ENCODE assay signal across 8 cellular contexts in genomic region chr16:1363501-1364041, GRCh38. TPM values are rescaled to one million over a fixed set of nuclear protein-coding genes. Genes with fewer than 3 reads are reported as not detected.
DNase-seq lines count a peak whose midpoint lies in the region; ATAC-seq and TF ChIP-seq lines count a peak whose summit lies in the region.

No MANE protein-coding gene starts in this region.

- no peak overlapping the region for H3K4me3 ChIP-seq in tibial artery

- H3K9me3 ChIP-seq in tibial artery = no peaks in the 10 kb centered on the region

- peaks cover 2% of the 10 kb centered on the region for H3K4me1 Mint-ChIP-seq in activated CD8-positive, alpha-beta T cell treated with anti-CD3 and anti-CD28 coated beads, Interleukin-2, amount 10 ng/mL, durations not matched to agents 7 days and 5 days (ENCODE audit: low read depth)
- H3K4me1 Mint-ChIP-seq in endothelial cell (ENCODE audit: unreplicated experiment) = no peaks in the 10 kb centered on the region
- peaks cover 0 to 3% of the 10 kb centered on the region in 2 donors for H3K4me1 Mint-ChIP-seq in natural killer cell treated with Interleukin-12 subunit alpha and Interleukin-12 subunit beta and Interleukin-15 and Interleukin-18, amount 100 ng/mL, for 72 hours (ENCODE audit: low read depth in 2 of 2)

- H3K27ac Mint-ChIP-seq in activated CD8-positive, alpha-beta T cell treated with anti-CD3 and anti-CD28 coated beads, Interleukin-2, amount 10 ng/mL, durations not matched to agents 7 days and 5 days = no peak overlapping the region
- no peak overlapping the region for H3K27ac Mint-ChIP-seq in endothelial cell (ENCODE audit: unreplicated experiment)
- H3K27ac Mint-ChIP-seq in natural killer cell treated with Interleukin-12 subunit alpha and Interleukin-12 subunit beta and Interleukin-15 and Interleukin-18, amount 100 ng/mL, for 72 hours = no peak overlapping the region

- TF ChIP-seq CTCF in endothelial cell (IDR thresholded peaks at IDR 0.05; ENCODE audit: unreplicated experiment) (peak; percentile 63), tibial artery (IDR thresholded peaks at IDR 0.05) (peak; percentile 40 to 58)

- H3K27me3 Mint-ChIP-seq in activated CD8-positive, alpha-beta T cell treated with anti-CD3 and anti-CD28 coated beads, Interleukin-2, amount 10 ng/mL, durations not matched to agents 7 days and 5 days (ENCODE audit: low read depth) = no peaks in the 10 kb centered on the region
- H3K27me3 Mint-ChIP-seq in endothelial cell (ENCODE audit: unreplicated experiment) = peaks cover 7% of the 10 kb centered on the region
- no peaks in the 10 kb centered on the region for H3K27me3 Mint-ChIP-seq in natural killer cell treated with Interleukin-12 subunit alpha and Interleukin-12 subunit beta and Interleukin-15 and Interleukin-18, amount 100 ng/mL, for 72 hours

- POLR2A ChIA-PET in activated CD8-positive, alpha-beta T cell treated with anti-CD3 and anti-CD28 coated beads, Interleukin-2, amount 10 ng/mL, durations not matched to agents 7 days and 5 days (lab: Charles Lee) = interaction anchor here (0.7 to 1.0 kb wide), 3 partner anchors 15 to 175 kb away, joined by 3 to 4 read pairs (median 4); partner anchors contain the start of gene UBE2I

- CTCF ChIA-PET in activated CD8-positive, alpha-beta T cell treated with anti-CD3 and anti-CD28 coated beads, Interleukin-2, amount 10 ng/mL, durations not matched to agents 7 days and 5 days (lab: Charles Lee) = interaction anchor here (0.8 to 2.9 kb wide), 23 partner anchors 10 to 360 kb away, joined by 3 to 14 read pairs (median 4); partner anchors contain the start of gene UQCC4

- intact Hi-C loops in tibial artery (cut with DNase I; ENCODE audit: low total_unique reads) = no loop called here

- peak; percentile 69 for DNase-seq in NCI-H2196 (lab: John Stamatoyannopoulos, UW; ENCODE audit: unreplicated experiment)
- no peak for DNase-seq in NCI-H2196 treated with DMSO at 0.1 percent for 48 hours (lab: John Stamatoyannopoulos, UW; ENCODE audit: unreplicated experiment)
- peak; percentile 19 for DNase-seq in NCI-H2171 (lab: John Stamatoyannopoulos, UW)
- DNase-seq in activated CD8-positive, alpha-beta T cell treated with anti-CD3 and anti-CD28 coated beads, Interleukin-2, amount 10 ng/mL, durations not matched to agents 7 days and 5 days = peak; percentile 77
- peak; percentile 77 for DNase-seq in endothelial cell (ENCODE audit: low spot score)
- DNase-seq in natural killer cell treated with Interleukin-12 subunit alpha and Interleukin-12 subunit beta and Interleukin-15 and Interleukin-18, amount 100 ng/mL, for 72 hours (ENCODE audit: low spot score) = peak; percentile 76
- DNase-seq in tibial artery = no peak

- H3K4me3 Mint-ChIP-seq in activated CD8-positive, alpha-beta T cell treated with anti-CD3 and anti-CD28 coated beads, Interleukin-2, amount 10 ng/mL, durations not matched to agents 7 days and 5 days = no peak overlapping the region
- peak overlapping the region; percentile 56 for H3K4me3 Mint-ChIP-seq in endothelial cell (ENCODE audit: unreplicated experiment)
- H3K4me3 Mint-ChIP-seq in natural killer cell treated with Interleukin-12 subunit alpha and Interleukin-12 subunit beta and Interleukin-15 and Interleukin-18, amount 100 ng/mL, for 72 hours = no peak overlapping the region

- ATAC-seq in activated CD8-positive, alpha-beta T cell treated with anti-CD3 and anti-CD28 coated beads, Interleukin-2, amount 10 ng/mL, durations not matched to agents 7 days and 5 days = peak; percentile 97
- ATAC-seq in natural killer cell treated with Interleukin-12 subunit alpha and Interleukin-12 subunit beta and Interleukin-15 and Interleukin-18, amount 100 ng/mL, for 72 hours = peak; percentile 77 to 83
- ATAC-seq in GM18517 (IDR thresholded peaks at IDR 0.05; ENCODE audit: unreplicated experiment) = no peak

- no peaks in the 10 kb centered on the region for H3K9me3 Mint-ChIP-seq in activated CD8-positive, alpha-beta T cell treated with anti-CD3 and anti-CD28 coated beads, Interleukin-2, amount 10 ng/mL, durations not matched to agents 7 days and 5 days (ENCODE audit: insufficient read depth)
- no peaks in the 10 kb centered on the region for H3K9me3 Mint-ChIP-seq in endothelial cell (ENCODE audit: unreplicated experiment)
- H3K9me3 Mint-ChIP-seq in natural killer cell treated with Interleukin-12 subunit alpha and Interleukin-12 subunit beta and Interleukin-15 and Interleukin-18, amount 100 ng/mL, for 72 hours = no peaks in the 10 kb centered on the region

- no peak overlapping the region for H3K27ac ChIP-seq in tibial artery

- H3K36me3 Mint-ChIP-seq in activated CD8-positive, alpha-beta T cell treated with anti-CD3 and anti-CD28 coated beads, Interleukin-2, amount 10 ng/mL, durations not matched to agents 7 days and 5 days (ENCODE audit: low read depth) = peaks cover 14% of the 10 kb centered on the region
- peaks cover 8% of the 10 kb centered on the region for H3K36me3 Mint-ChIP-seq in endothelial cell (ENCODE audit: low read depth, unreplicated experiment)
- H3K36me3 Mint-ChIP-seq in natural killer cell treated with Interleukin-12 subunit alpha and Interleukin-12 subunit beta and Interleukin-15 and Interleukin-18, amount 100 ng/mL, for 72 hours = peaks cover 4% of the 10 kb centered on the region

- H3K4me1 ChIP-seq in tibial artery = no peaks in the 10 kb centered on the region

- peaks cover 27 to 95% (median 71%) of the 10 kb centered on the region in 3 donors for H3K36me3 ChIP-seq in tibial artery

- no peaks in the 10 kb centered on the region for H3K27me3 ChIP-seq in tibial artery

RNA-seq across cellular contexts. Expression of gene GNPTG, which starts 11.8 kb away (rescaled TPM):
- total RNA-seq in activated CD8-positive, alpha-beta T cell treated with anti-CD3 and anti-CD28 coated beads, Interleukin-2, amount 10 ng/mL, durations not matched to agents 7 days and 5 days = 10 to 100 TPM; 24.2 to 25.1 TPM
- total RNA-seq in endothelial cell (ENCODE audit: unreplicated experiment) = 47.9 TPM
- total RNA-seq in natural killer cell treated with Interleukin-12 subunit alpha and Interleukin-12 subunit beta and Interleukin-15 and Interleukin-18, amount 100 ng/mL, for 72 hours = 10 to 100 TPM; 36.1 to 38.9 TPM

RNA-seq across cellular contexts. Expression of gene TSR3, which starts 11.9 kb away (rescaled TPM):
- total RNA-seq in activated CD8-positive, alpha-beta T cell treated with anti-CD3 and anti-CD28 coated beads, Interleukin-2, amount 10 ng/mL, durations not matched to agents 7 days and 5 days = 10 to 100 TPM; 48.5 to 50.7 TPM
- 68.2 TPM for total RNA-seq in endothelial cell (ENCODE audit: unreplicated experiment)
- total RNA-seq in natural killer cell treated with Interleukin-12 subunit alpha and Interleukin-12 subunit beta and Interleukin-15 and Interleukin-18, amount 100 ng/mL, for 72 hours = 100 to 1,000 TPM in 1 of 2 donors, 10 to 100 TPM in 1; 57.4 to 108 TPM

RNA-seq across cellular contexts. Expression of gene BAIAP3, which starts 30.1 kb away (rescaled TPM):
- total RNA-seq in activated CD8-positive, alpha-beta T cell treated with anti-CD3 and anti-CD28 coated beads, Interleukin-2, amount 10 ng/mL, durations not matched to agents 7 days and 5 days = under 1 TPM; 0.24 to 0.63 TPM
- total RNA-seq in endothelial cell (ENCODE audit: unreplicated experiment) = 6.5 TPM
- under 1 TPM; 0.17 to 0.31 TPM for total RNA-seq in natural killer cell treated with Interleukin-12 subunit alpha and Interleukin-12 subunit beta and Interleukin-15 and Interleukin-18, amount 100 ng/mL, for 72 hours

RNA-seq across cellular contexts. Expression of gene UNKL, which starts 50.9 kb away (rescaled TPM):
- 10 to 100 TPM; 19.6 to 24.9 TPM for total RNA-seq in activated CD8-positive, alpha-beta T cell treated with anti-CD3 and anti-CD28 coated beads, Interleukin-2, amount 10 ng/mL, durations not matched to agents 7 days and 5 days
- 30.3 TPM for total RNA-seq in endothelial cell (ENCODE audit: unreplicated experiment)
- 10 to 100 TPM; 25.4 to 72.1 TPM for total RNA-seq in natural killer cell treated with Interleukin-12 subunit alpha and Interleukin-12 subunit beta and Interleukin-15 and Interleukin-18, amount 100 ng/mL, for 72 hours

RNA-seq across cellular contexts. Expression of gene UBE2I, which starts 54.1 kb away (rescaled TPM):
- total RNA-seq in activated CD8-positive, alpha-beta T cell treated with anti-CD3 and anti-CD28 coated beads, Interleukin-2, amount 10 ng/mL, durations not matched to agents 7 days and 5 days = 100 to 1,000 TPM; 207 to 237 TPM
- total RNA-seq in endothelial cell (ENCODE audit: unreplicated experiment) = 167 TPM
- total RNA-seq in natural killer cell treated with Interleukin-12 subunit alpha and Interleukin-12 subunit beta and Interleukin-15 and Interleukin-18, amount 100 ng/mL, for 72 hours = 100 to 1,000 TPM; 202 to 246 TPM

Comparison
In these comparisons a context has a peak if more than half of its experiments do, and no peak if none do; other contexts are left out.
1. DNase-seq: peak in NCI-H2196 (single experiment), NCI-H2171 (single experiment), activated CD8-positive, alpha-beta T cell treated with anti-CD3 and anti-CD28 coated beads, Interleukin-2, amount 10 ng/mL, durations not matched to agents 7 days and 5 days (single experiment), endothelial cell (single experiment) and natural killer cell treated with Interleukin-12 subunit alpha and Interleukin-12 subunit beta and Interleukin-15 and Interleukin-18, amount 100 ng/mL, for 72 hours (single experiment); none in NCI-H2196 treated with DMSO at 0.1 percent for 48 hours (single experiment) and tibial artery (0 of 2).